ENCODE assay signal across 1 cellular context in genomic region chr1:224495861-224496260, GRCh38.
TF ChIP-seq lines count a peak whose summit lies in the region.

No MANE protein-coding gene starts in this region.

TF ChIP-seq in H1, 55 proteins besides CTCF, POLR2A, EP300 and RAD21:
- TF ChIP-seq TEAD4 (IDR thresholded peaks at IDR 0.05; ENCODE audit: low read depth, low read length) = no peak
- TF ChIP-seq POU5F1 (IDR thresholded peaks at IDR 0.05; ENCODE audit: low read depth, low read length) = no peak
- no peak for TF ChIP-seq TBP (IDR thresholded peaks at IDR 0.05; ENCODE audit: low read depth, low read length)
- TF ChIP-seq TAF7 (optimal IDR thresholded peaks at IDR 0.05; ENCODE audit: borderline replicate concordance, low read depth, low read length) = no peak
- TF ChIP-seq ZNF274 (IDR thresholded peaks at IDR 0.05; ENCODE audit: borderline replicate concordance, extremely low read depth, low read length) = no peak
- TF ChIP-seq SP1 (IDR thresholded peaks at IDR 0.05; ENCODE audit: low read depth, low read length) = no peak
